ENCODE assay signal across 1 cellular context in genomic region chr1:58722967-58723366, GRCh38.
TF ChIP-seq lines count a peak whose summit lies in the region.

No MANE protein-coding gene starts in this region.

TF ChIP-seq in IMR-90, 13 proteins besides CTCF, POLR2A, EP300 and RAD21:
- no peak for TF ChIP-seq CHD1 (IDR thresholded peaks at IDR 0.05; ENCODE audit: low read depth, low read length)
- no peak for TF ChIP-seq MAZ (IDR thresholded peaks at IDR 0.05; ENCODE audit: borderline replicate concordance, low read depth, low read length)
- no peak for TF ChIP-seq BHLHE40 (IDR thresholded peaks at IDR 0.05; ENCODE audit: low read depth, low read length)
- TF ChIP-seq RFX5 (IDR thresholded peaks at IDR 0.05; ENCODE audit: low read depth, low read length) = no peak
TF ChIP-seq in IMR-90: peak in this region for 0.
